ENCODE assay signal across 21 cellular contexts in the genomic region with DNA sequence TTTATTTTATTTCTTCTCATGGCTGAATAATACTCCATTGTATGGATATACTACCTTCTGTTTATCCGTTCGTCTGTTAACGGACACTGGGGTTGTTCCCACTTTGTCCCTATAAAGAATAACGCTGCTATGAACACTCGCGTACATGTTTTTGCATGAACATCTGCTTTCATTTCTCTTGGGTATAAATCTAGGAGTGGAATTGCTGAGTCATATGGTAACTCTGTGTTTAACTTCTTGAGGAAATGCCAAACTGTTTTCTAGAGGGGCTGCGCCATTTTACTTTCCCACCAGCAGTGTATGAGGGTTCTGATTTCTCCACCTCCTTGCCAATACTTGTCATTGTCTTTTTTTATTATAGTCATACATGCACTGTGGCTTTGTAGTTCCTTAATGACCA. TPM values are rescaled to one million over a fixed set of nuclear protein-coding genes. Genes with fewer than 3 reads are reported as not detected.
"Had no signal": no experiment of that assay in that cellular context is flagged by ENCODE, and none has a peak within 500 bp of the region (broad histone marks: within the 10 kb centered on the region; RNA-seq: fewer than 3 reads in every experiment).

No MANE protein-coding gene starts in this region.

- H3K9me3 ChIP-seq: breast epithelium, lower lobe of right lung, ovary, thoracic aorta had no signal

- H3K27ac ChIP-seq: ascending aorta, breast epithelium, epithelial cell of prostate, gastroesophageal sphincter, lower lobe of right lung, ovary, stomach, thoracic aorta had no signal

- DNase-seq: activated CD4-positive, alpha-beta T cell treated with anti-CD3 and anti-CD28 coated beads for 1 hour; activated CD4-positive, alpha-beta T cell treated with anti-CD3 and anti-CD28 coated beads, Interleukin-2, amount 50 U/mL, for 4 hours; activated naive CD4-positive, alpha-beta T cell treated with anti-CD3 and anti-CD28 coated beads, Interleukin-2, amount 10 ng/mL, durations not matched to agents 7 days and 5 days; activated T-cell treated with anti-CD3 and anti-CD28 coated beads, Interleukin-2, amount 50 U/mL, for 1 hour; heart right ventricle; left cardiac atrium; lower lobe of right lung; ovary; stimulated activated CD4-positive, alpha-beta T cell treated with anti-CD3 and anti-CD28 coated beads, Interleukin-12 subunit alpha, Interleukin-12 subunit beta, amount 100 ng/mL, for 4 hours; stimulated activated CD4-positive, alpha-beta T cell treated with anti-CD3 and anti-CD28 coated beads, Interleukin-2, amount 100 ng/mL, for 24 hours; stomach; T1000 had no signal

- H3K36me3 ChIP-seq: ascending aorta, breast epithelium, gastroesophageal sphincter, heart right ventricle, lower lobe of right lung, ovary, stomach, thoracic aorta had no signal

- H3K4me3 ChIP-seq: ascending aorta, breast epithelium, gastroesophageal sphincter, heart right ventricle, lower lobe of right lung, ovary, stomach, thoracic aorta had no signal

- H3K27me3 ChIP-seq: ascending aorta, breast epithelium, gastroesophageal sphincter, heart right ventricle, ovary, stomach had no signal

RNA-seq across cellular contexts. Expression of gene TMEM72, which starts 27.8 kb away (rescaled TPM):
- total RNA-seq: activated T-helper 2 cell treated with anti-CD3 and anti-CD28 coated beads, Interferon-gamma antibody, Interleukin-2, Interleukin-4, amounts not matched to agents 10 μg/mL and 5 μg/mL and 100 μg/mL, durations not matched to agents 14 hours and 24 hours and 36 hours; ascending aorta; breast epithelium; chondrocyte; dermis microvascular lymphatic vessel endothelial cell; lower lobe of right lung; ovary; thoracic aorta; ureter had no signal
- polyA plus RNA-seq: heart right ventricle had no signal
